In genomic region chr3:38950585-38950984, GRCh38 we compare ENCODE assay signal across 22 cellular contexts.
DNase-seq lines count a peak whose midpoint lies in the region; ATAC-seq and TF ChIP-seq lines count a peak whose summit lies in the region.
"Had no signal": no experiment of that assay in that cellular context is flagged by ENCODE, and none has a peak within 500 bp of the region (broad histone marks: within the 10 kb centered on the region; RNA-seq: fewer than 3 reads in every experiment).

No MANE protein-coding gene starts in this region.

- no peak overlapping the region for H3K4me3 ChIP-seq in lower lobe of right lung
- H3K4me3 ChIP-seq: K562 had no signal

- TF ChIP-seq CTCF in lower lobe of right lung (IDR thresholded peaks at IDR 0.05), result no peak

- ATAC-seq in lower lobe of right lung, result peak; percentile 46 to 75
- ATAC-seq in GM21717 (IDR thresholded peaks at IDR 0.05; ENCODE audit: unreplicated experiment), result no peak
- ATAC-seq in HG02852 (IDR thresholded peaks at IDR 0.05; ENCODE audit: unreplicated experiment), result no peak
- no peak for ATAC-seq in activated naive CD4-positive, alpha-beta T cell treated with anti-CD3 and anti-CD28 coated beads, Interleukin-2, amount 50 U/mL, for 72 hours
- no peak for ATAC-seq in GM18511 (IDR thresholded peaks at IDR 0.05; ENCODE audit: unreplicated experiment)
- ATAC-seq: K562, Panc1 had no signal

- H3K4me1 ChIP-seq in lower lobe of right lung, result no peaks in the 10 kb centered on the region

- DNase-seq in CD1c-positive myeloid dendritic cell (ENCODE audit: extremely low spot score) (peak; percentile 38), MV-4-11 (lab: John Stamatoyannopoulos, UW) (peak; percentile 91), SKM-1 treated with dmso at 0.1 percent for 144 hours (lab: John Stamatoyannopoulos, UW; ENCODE audit: unreplicated experiment) (peak; percentile 42), lower lobe of right lung (no peak)
- DNase-seq in activated naive CD4-positive, alpha-beta T cell treated with anti-CD3 and anti-CD28 coated beads, Interleukin-2, amount 50 U/mL, for 72 hours (ENCODE audit: low spot score in 2 of 2), result no peak
- DNase-seq: DMS53, GDM1, MM.1S, NCI-H1105 treated with DMSO at 0.1 percent for 48 hours, NCI-H2081, NCI-H2171, NCI-H345, NCI-H524, NCI-H82, SW 1271 had no signal

- H3K9me3 ChIP-seq in lower lobe of right lung, result no peaks in the 10 kb centered on the region

- no peaks in the 10 kb centered on the region for H3K9me3 Mint-ChIP-seq in activated naive CD4-positive, alpha-beta T cell treated with anti-CD3 and anti-CD28 coated beads, Interleukin-2, amount 50 U/mL, for 72 hours

- intact Hi-C loops in lower lobe of right lung (cut with DNase I), result no loop called here

- H3K36me3 ChIP-seq in lower lobe of right lung, result no peaks in the 10 kb centered on the region

- no peaks in the 10 kb centered on the region for H3K27me3 ChIP-seq in lower lobe of right lung (ENCODE audit: low read depth)

- no peaks in the 10 kb centered on the region for H3K36me3 Mint-ChIP-seq in activated naive CD4-positive, alpha-beta T cell treated with anti-CD3 and anti-CD28 coated beads, Interleukin-2, amount 50 U/mL, for 72 hours
- H3K36me3 Mint-ChIP-seq: CD14-positive monocyte had no signal

- H3K27ac ChIP-seq in lower lobe of right lung, result no peak overlapping the region

- no peak overlapping the region for H3K27ac Mint-ChIP-seq in activated naive CD4-positive, alpha-beta T cell treated with anti-CD3 and anti-CD28 coated beads, Interleukin-2, amount 50 U/mL, for 72 hours
- H3K27ac Mint-ChIP-seq: B cell had no signal

Comparison
In these comparisons a context has a peak if more than half of its experiments do, and no peak if none do; other contexts are left out.
1. DNase-seq: peak in CD1c-positive myeloid dendritic cell (single experiment), MV-4-11 (single experiment) and SKM-1 treated with dmso at 0.1 percent for 144 hours (single experiment); none in lower lobe of right lung (single experiment) and activated naive CD4-positive, alpha-beta T cell treated with anti-CD3 and anti-CD28 coated beads, Interleukin-2, amount 50 U/mL, for 72 hours (0 of 2).
2. ATAC-seq: peak in lower lobe of right lung (2 of 2); none in GM21717 (single experiment), HG02852 (single experiment), activated naive CD4-positive, alpha-beta T cell treated with anti-CD3 and anti-CD28 coated beads, Interleukin-2, amount 50 U/mL, for 72 hours (0 of 2) and GM18511 (single experiment).